In genomic region chr2:104570259-104570658, GRCh38 we compare ENCODE assay signal across 6 cellular contexts.
"Had no signal": no experiment of that assay in that cellular context is flagged by ENCODE, and none has a peak within 500 bp of the region (broad histone marks: within the 10 kb centered on the region; RNA-seq: fewer than 3 reads in every experiment).

No MANE protein-coding gene starts in this region.

- H3K4me3 ChIP-seq: GM23338, HAP-1 had no signal

- H3K9me3 ChIP-seq: HAP-1 had no signal

- H3K4me2 ChIP-seq: GM23338 had no signal

- H3K27ac ChIP-seq: HL-60 had no signal

- DNase-seq: H7, HFFc6 had no signal

- H3K36me3 ChIP-seq: HAP-1 had no signal

- FAIRE-seq: HepG2 had no signal

- H2AFZ ChIP-seq: GM23338 had no signal

- H3K4me1 ChIP-seq: HAP-1 had no signal
